ENCODE assay signal across 8 cellular contexts in the genomic region with DNA sequence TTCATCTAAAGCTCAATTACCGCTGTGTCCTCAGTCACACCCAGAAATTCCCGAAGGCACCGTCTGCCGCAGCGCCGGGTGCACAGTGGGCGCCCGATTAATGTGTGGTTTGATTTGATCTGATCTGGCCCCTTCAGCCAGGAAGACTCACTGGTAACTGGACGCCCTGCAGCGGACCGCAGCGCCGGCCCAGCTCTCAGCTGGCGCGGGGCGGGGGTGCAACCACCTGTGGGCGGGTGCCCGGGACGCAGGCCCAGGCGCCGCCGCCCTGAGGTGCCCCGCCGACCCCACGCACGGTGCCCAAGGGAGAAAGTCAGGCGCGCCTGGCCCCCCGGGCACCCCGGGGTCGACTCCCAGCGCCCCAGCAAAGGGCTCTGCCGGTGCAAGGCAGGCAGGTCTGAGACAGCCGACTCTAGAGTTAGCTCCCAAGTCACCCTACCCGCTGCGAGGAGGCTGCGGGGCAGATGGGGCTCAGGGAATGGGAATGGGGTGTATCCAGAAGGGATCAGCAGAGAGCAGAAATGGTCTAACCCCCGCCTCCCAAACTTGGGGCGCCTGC. TPM values are rescaled to one million over a fixed set of nuclear protein-coding genes. Genes with fewer than 3 reads are reported as not detected.
A peak's percentile ranks its signal among the peaks of the same experiment; 100 is the strongest.
DNase-seq lines count a peak whose midpoint lies in the region; ATAC-seq lines count a peak whose summit lies in the region.

No MANE protein-coding gene starts in this region.

- DNase-seq in T-helper 1 cell: no peak
- no peak for DNase-seq in activated T-cell treated with anti-CD3 and anti-CD28 coated beads, Interleukin-2, amount 50 U/mL, for 4 hours
- DNase-seq in stimulated activated naive B cell treated with anti-CD40 and anti-IgM and Interleukin-4, amounts not matched to agents 10 μg/mL and 1 μg/mL and 100 μg/mL, for 72 hours: no peak
- no peak for DNase-seq in putamen (ENCODE audit: low spot score)

- H3K36me3 ChIP-seq in iPS-15b (ENCODE audit: control insufficient read depth, insufficient read depth, low read length): no peaks in the 10 kb centered on the region

- H3K9me3 ChIP-seq in iPS-15b (ENCODE audit: control insufficient read depth, insufficient read depth, low read length): no peaks in the 10 kb centered on the region

- no peak for ATAC-seq in activated T-cell treated with anti-CD3 and anti-CD28 coated beads, Interleukin-2, amount 50 U/mL, for 4 hours
- ATAC-seq in stimulated activated naive B cell treated with anti-CD40 and anti-IgM and Interleukin-4, amounts not matched to agents 10 μg/mL and 1 μg/mL and 100 μg/mL, for 72 hours (replicated peaks): no peak
- no peak for ATAC-seq in HG02938 (IDR thresholded peaks at IDR 0.05; ENCODE audit: unreplicated experiment)
- ATAC-seq in HG03175 (IDR thresholded peaks at IDR 0.05; ENCODE audit: unreplicated experiment): no peak

- H3K9ac ChIP-seq in iPS-15b (ENCODE audit: low read depth, low read length): peak overlapping the region; percentile 88

- H3K27ac Mint-ChIP-seq in T-helper 1 cell treated with Interleukin-12 subunit alpha and Interleukin-12 subunit beta and Interleukin-4 antibody, amounts not matched to agents 30 μg/mL and 1 μg/mL, for 36 hours: peak overlapping the region; percentile 18
- no peak overlapping the region for H3K27ac Mint-ChIP-seq in stimulated activated naive B cell treated with anti-CD40 and anti-IgM and Interleukin-4, amounts not matched to agents 10 μg/mL and 1 μg/mL and 100 μg/mL, for 72 hours

- peaks cover 31% of the 10 kb centered on the region for H3K4me1 ChIP-seq in iPS-15b (ENCODE audit: control insufficient read depth, insufficient read depth, low read length)

- H3K27me3 Mint-ChIP-seq in T-helper 1 cell treated with Interleukin-12 subunit alpha and Interleukin-12 subunit beta and Interleukin-4 antibody, amounts not matched to agents 30 μg/mL and 1 μg/mL, for 36 hours (ENCODE audit: low read depth): peaks cover 68% of the 10 kb centered on the region
- peaks cover 63% of the 10 kb centered on the region for H3K27me3 Mint-ChIP-seq in activated T-cell treated with anti-CD3 and anti-CD28 coated beads, Interleukin-2, amount 50 U/mL, for 4 hours (ENCODE audit: low read depth)
- peaks cover 69 to 72% of the 10 kb centered on the region in 2 donors for H3K27me3 Mint-ChIP-seq in stimulated activated naive B cell treated with anti-CD40 and anti-IgM and Interleukin-4, amounts not matched to agents 10 μg/mL and 1 μg/mL and 100 μg/mL, for 72 hours

- no peaks in the 10 kb centered on the region for H3K9me3 Mint-ChIP-seq in T-helper 1 cell treated with Interleukin-12 subunit alpha and Interleukin-12 subunit beta and Interleukin-4 antibody, amounts not matched to agents 30 μg/mL and 1 μg/mL, for 36 hours
- H3K9me3 Mint-ChIP-seq in activated T-cell treated with anti-CD3 and anti-CD28 coated beads, Interleukin-2, amount 50 U/mL, for 4 hours: no peaks in the 10 kb centered on the region
- H3K9me3 Mint-ChIP-seq in stimulated activated naive B cell treated with anti-CD40 and anti-IgM and Interleukin-4, amounts not matched to agents 10 μg/mL and 1 μg/mL and 100 μg/mL, for 72 hours: no peaks in the 10 kb centered on the region

- peak overlapping the region; percentile 79 for H3K4me3 Mint-ChIP-seq in T-helper 1 cell treated with Interleukin-12 subunit alpha and Interleukin-12 subunit beta and Interleukin-4 antibody, amounts not matched to agents 30 μg/mL and 1 μg/mL, for 36 hours
- peak overlapping the region; percentile 69 for H3K4me3 Mint-ChIP-seq in activated T-cell treated with anti-CD3 and anti-CD28 coated beads, Interleukin-2, amount 50 U/mL, for 4 hours
- peak overlapping the region; percentile 78 to 79 for H3K4me3 Mint-ChIP-seq in stimulated activated naive B cell treated with anti-CD40 and anti-IgM and Interleukin-4, amounts not matched to agents 10 μg/mL and 1 μg/mL and 100 μg/mL, for 72 hours

- peak overlapping the region; percentile 77 for H3K4me3 ChIP-seq in iPS-15b (ENCODE audit: low read depth, low read length)

- peaks cover 9% of the 10 kb centered on the region for H3K27me3 ChIP-seq in iPS-15b (ENCODE audit: control insufficient read depth, insufficient read depth, low read length)

- H3K36me3 Mint-ChIP-seq in T-helper 1 cell treated with Interleukin-12 subunit alpha and Interleukin-12 subunit beta and Interleukin-4 antibody, amounts not matched to agents 30 μg/mL and 1 μg/mL, for 36 hours (ENCODE audit: low read depth): no peaks in the 10 kb centered on the region
- H3K36me3 Mint-ChIP-seq in activated T-cell treated with anti-CD3 and anti-CD28 coated beads, Interleukin-2, amount 50 U/mL, for 4 hours (ENCODE audit: insufficient read depth): no peaks in the 10 kb centered on the region
- H3K36me3 Mint-ChIP-seq in stimulated activated naive B cell treated with anti-CD40 and anti-IgM and Interleukin-4, amounts not matched to agents 10 μg/mL and 1 μg/mL and 100 μg/mL, for 72 hours: peaks cover 3 to 6% of the 10 kb centered on the region in 2 donors

- peaks cover 10% of the 10 kb centered on the region for H3K4me1 Mint-ChIP-seq in T-helper 1 cell treated with Interleukin-12 subunit alpha and Interleukin-12 subunit beta and Interleukin-4 antibody, amounts not matched to agents 30 μg/mL and 1 μg/mL, for 36 hours (ENCODE audit: low read depth)
- peaks cover 14% of the 10 kb centered on the region for H3K4me1 Mint-ChIP-seq in activated T-cell treated with anti-CD3 and anti-CD28 coated beads, Interleukin-2, amount 50 U/mL, for 4 hours (ENCODE audit: low read depth)
- H3K4me1 Mint-ChIP-seq in stimulated activated naive B cell treated with anti-CD40 and anti-IgM and Interleukin-4, amounts not matched to agents 10 μg/mL and 1 μg/mL and 100 μg/mL, for 72 hours: peaks cover 9 to 11% of the 10 kb centered on the region in 2 donors

RNA-seq across cellular contexts. Expression of a gene that starts 1.7 kb away (rescaled TPM):
- under 1 TPM; 0.11 to 0.33 (median 0.24) TPM for total RNA-seq in activated T-cell treated with anti-CD3 and anti-CD28 coated beads, Interleukin-2, amount 50 U/mL, for 4 hours
